In the genomic region with DNA sequence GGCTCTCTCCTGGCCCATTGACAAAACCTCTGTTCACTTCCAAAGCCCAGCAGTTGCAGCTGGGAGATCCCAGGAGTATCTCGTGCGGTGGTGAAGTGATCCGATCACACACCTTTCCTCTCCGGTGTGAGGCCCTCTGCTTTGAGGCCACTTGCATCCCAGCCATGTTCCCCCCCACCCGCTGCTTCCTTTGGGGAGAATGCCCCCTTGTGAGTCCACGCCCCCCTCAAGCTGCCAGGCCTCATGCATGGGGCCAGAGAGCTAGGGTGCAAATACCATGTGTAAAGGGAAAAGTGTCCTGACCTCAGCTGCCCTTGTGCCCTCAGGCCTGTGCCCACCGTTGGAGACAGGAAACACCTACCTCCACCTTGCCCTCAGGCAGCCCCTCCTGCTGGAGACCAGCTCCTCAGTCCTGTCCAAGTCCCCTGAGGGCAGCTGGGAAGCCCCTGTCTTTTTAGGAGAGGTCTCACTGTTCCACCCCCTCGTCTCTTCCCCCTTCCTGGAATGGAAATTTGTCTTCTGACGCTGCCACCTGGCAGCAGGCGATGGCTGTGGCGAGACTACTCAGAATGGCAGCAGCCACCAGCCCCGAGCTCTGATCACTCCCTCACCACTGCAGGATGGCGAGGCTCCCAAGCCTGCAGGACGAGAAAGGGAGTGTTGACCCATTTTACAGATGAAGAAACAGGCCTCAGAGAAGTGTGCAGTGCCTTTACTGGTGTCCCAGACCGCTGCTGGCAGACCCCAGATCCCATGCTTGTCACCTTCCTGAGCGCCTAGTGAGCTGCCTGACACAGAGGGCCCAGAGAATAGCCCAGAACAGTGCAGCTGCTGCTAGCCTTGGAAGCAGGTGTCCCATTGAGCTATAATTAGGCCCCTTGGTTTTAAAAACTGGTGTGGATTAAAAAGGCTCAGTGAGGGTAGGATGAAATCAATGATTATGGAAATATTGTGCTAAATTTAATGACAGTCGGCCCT, we compare ENCODE assay signal across 10 cellular contexts.
DNase-seq lines count a peak whose midpoint lies in the region; ATAC-seq, FAIRE-seq and TF ChIP-seq lines count a peak whose summit lies in the region.
"Had no signal": no experiment of that assay in that cellular context is flagged by ENCODE, and none has a peak within 500 bp of the region (broad histone marks: within the 10 kb centered on the region; RNA-seq: fewer than 3 reads in every experiment).

No MANE protein-coding gene starts in this region.

- no peak for ATAC-seq in natural killer cell
- ATAC-seq in HG02840 (IDR thresholded peaks at IDR 0.05; ENCODE audit: low FRiP score, unreplicated experiment), result no peak
- ATAC-seq in HG03354 (IDR thresholded peaks at IDR 0.05; ENCODE audit: poor library complexity, severe bottlenecking, unreplicated experiment), result no peak

- H3K27ac Mint-ChIP-seq in activated T-helper 1 cell treated with anti-CD3 and anti-CD28 coated beads, Interleukin-12 subunit alpha, Interleukin-12 subunit beta, Interleukin-2, Interleukin-4 antibody, amounts not matched to agents 30 ng/mL and 10 ng/mL and 1 ng/mL, durations not matched to agents 14 hours and 24 hours and 36 hours, result peak overlapping the region; percentile 91
- peak overlapping the region; percentile 48 to 69 for H3K27ac Mint-ChIP-seq in natural killer cell

- H3K9me3 Mint-ChIP-seq in activated T-helper 1 cell treated with anti-CD3 and anti-CD28 coated beads, Interleukin-12 subunit alpha, Interleukin-12 subunit beta, Interleukin-2, Interleukin-4 antibody, amounts not matched to agents 30 ng/mL and 10 ng/mL and 1 ng/mL, durations not matched to agents 14 hours and 24 hours and 36 hours, result no peaks in the 10 kb centered on the region
- no peaks in the 10 kb centered on the region for H3K9me3 Mint-ChIP-seq in natural killer cell

- no peak for TF ChIP-seq CTCF in natural killer cell (IDR thresholded peaks at IDR 0.05)

- H3K4me3 Mint-ChIP-seq in activated T-helper 1 cell treated with anti-CD3 and anti-CD28 coated beads, Interleukin-12 subunit alpha, Interleukin-12 subunit beta, Interleukin-2, Interleukin-4 antibody, amounts not matched to agents 30 ng/mL and 10 ng/mL and 1 ng/mL, durations not matched to agents 14 hours and 24 hours and 36 hours, result peak overlapping the region; percentile 35
- peak overlapping the region; percentile 40 for H3K4me3 Mint-ChIP-seq in natural killer cell

- in situ Hi-C loops in Caki2 (cut with HindIII; ENCODE audit: low pct_unique_long_range_greater_than_20kb, low sequenced_read_pairs), result no loop called here

- H3K36me3 Mint-ChIP-seq in activated T-helper 1 cell treated with anti-CD3 and anti-CD28 coated beads, Interleukin-12 subunit alpha, Interleukin-12 subunit beta, Interleukin-2, Interleukin-4 antibody, amounts not matched to agents 30 ng/mL and 10 ng/mL and 1 ng/mL, durations not matched to agents 14 hours and 24 hours and 36 hours (ENCODE audit: low read depth), result peaks cover 20% of the 10 kb centered on the region
- H3K36me3 Mint-ChIP-seq in natural killer cell, result no peaks in the 10 kb centered on the region

- peaks cover 54% of the 10 kb centered on the region for H3K4me1 Mint-ChIP-seq in activated T-helper 1 cell treated with anti-CD3 and anti-CD28 coated beads, Interleukin-12 subunit alpha, Interleukin-12 subunit beta, Interleukin-2, Interleukin-4 antibody, amounts not matched to agents 30 ng/mL and 10 ng/mL and 1 ng/mL, durations not matched to agents 14 hours and 24 hours and 36 hours (ENCODE audit: low read depth)
- H3K4me1 Mint-ChIP-seq in natural killer cell, result peaks cover 35 to 44% of the 10 kb centered on the region in 2 donors

- no peaks in the 10 kb centered on the region for H3K27me3 Mint-ChIP-seq in activated T-helper 1 cell treated with anti-CD3 and anti-CD28 coated beads, Interleukin-12 subunit alpha, Interleukin-12 subunit beta, Interleukin-2, Interleukin-4 antibody, amounts not matched to agents 30 ng/mL and 10 ng/mL and 1 ng/mL, durations not matched to agents 14 hours and 24 hours and 36 hours (ENCODE audit: insufficient read depth)
- H3K27me3 Mint-ChIP-seq in natural killer cell (ENCODE audit: low read depth in 2 of 2), result no peaks in the 10 kb centered on the region

- intact Hi-C loops in activated T-helper 1 cell treated with anti-CD3 and anti-CD28 coated beads, Interleukin-12 subunit alpha, Interleukin-12 subunit beta, Interleukin-2, Interleukin-4 antibody, amounts not matched to agents 30 ng/mL and 10 ng/mL and 1 ng/mL, durations not matched to agents 14 hours and 24 hours and 36 hours (cut with micrococcal nuclease), result loop anchor here (1.0 to 5.0 kb wide), 4 partner anchors 192 to 942 kb away; no protein-coding TSS in a partner anchor
- intact Hi-C loops in natural killer cell (cut with micrococcal nuclease), result loop anchor here (1.0 to 5.0 kb wide), 3 partner anchors 192 to 578 kb away; no protein-coding TSS in a partner anchor

- DNase-seq in NCI-H2107 treated with DMSO at 0.1 percent for 48 hours (lab: John Stamatoyannopoulos, UW; ENCODE audit: unreplicated experiment) (peak; percentile 35), NCI-H2107 (lab: John Stamatoyannopoulos, UW) (no peak), Caki2 (ENCODE audit: low read depth) (peak; percentile 29), natural killer cell (no peak), frontal cortex (ENCODE audit: low spot score in 2 of 2) (no peak)
- no peak for DNase-seq in activated T-helper 1 cell treated with anti-CD3 and anti-CD28 coated beads, Interleukin-12 subunit alpha, Interleukin-12 subunit beta, Interleukin-2, Interleukin-4 antibody, amounts not matched to agents 30 ng/mL and 10 ng/mL and 1 ng/mL, durations not matched to agents 14 hours and 24 hours and 36 hours (ENCODE audit: low spot score)
- DNase-seq: MG63; stimulated activated CD4-positive, alpha-beta T cell treated with anti-CD3 and anti-CD28 coated beads, Interleukin-2, amount 100 ng/mL, for 24 hours had no signal

- FAIRE-seq in frontal cortex (lab: Jason Lieb, UNC), result no peak

Comparison
In these comparisons a context has a peak if more than half of its experiments do, and no peak if none do; other contexts are left out.
1. DNase-seq: peak in NCI-H2107 treated with DMSO at 0.1 percent for 48 hours (single experiment) and Caki2 (single experiment); none in NCI-H2107 (single experiment), activated T-helper 1 cell treated with anti-CD3 and anti-CD28 coated beads, Interleukin-12 subunit alpha, Interleukin-12 subunit beta, Interleukin-2, Interleukin-4 antibody, amounts not matched to agents 30 ng/mL and 10 ng/mL and 1 ng/mL, durations not matched to agents 14 hours and 24 hours and 36 hours (single experiment), natural killer cell (single experiment) and frontal cortex (0 of 2).